18 cellular contexts compared by ENCODE assay signal in genomic region chr3:129587061-129587460, GRCh38. TPM values are rescaled to one million over a fixed set of nuclear protein-coding genes. Genes with fewer than 3 reads are reported as not detected.
DNase-seq lines count a peak whose midpoint lies in the region; ATAC-seq and TF ChIP-seq lines count a peak whose summit lies in the region.
"Had no signal": no experiment of that assay in that cellular context is flagged by ENCODE, and none has a peak within 500 bp of the region (broad histone marks: within the 10 kb centered on the region; RNA-seq: fewer than 3 reads in every experiment).

No MANE protein-coding gene starts in this region.

- H3K27ac ChIP-seq in esophagus muscularis mucosa (replicated peaks in 1 of 4) (peak overlapping the region in 3 of 4 donors; percentile 30 to 45 (median 39)), mesenchymal stem cell (ENCODE audit: low read length, poor library complexity, severe bottlenecking) (no peak overlapping the region), upper lobe of left lung (peak overlapping the region; percentile 24 to 94 (median 62))
- H3K27ac ChIP-seq: KMS-11, psoas muscle had no signal

- no peak overlapping the region for H3K23ac ChIP-seq in mesenchymal stem cell (ENCODE audit: low read length in 2 of 2)

- H3K4me1 ChIP-seq in esophagus muscularis mucosa (peaks cover 40 to 67% (median 48%) of the 10 kb centered on the region in 4 donors), mesenchymal stem cell (ENCODE audit: control insufficient read depth, insufficient read depth, low read depth, low read length) (peaks cover 23% of the 10 kb centered on the region), upper lobe of left lung (peaks cover 35 to 52% (median 45%) of the 10 kb centered on the region in 4 donors)

- peak in 1 of 2 donors; percentile 68 for ATAC-seq in upper lobe of left lung (ENCODE audit: low FRiP score in 2 of 2)
- no peak for ATAC-seq in HG02588 (IDR thresholded peaks at IDR 0.05; ENCODE audit: unreplicated experiment)

- peak overlapping the region; percentile 56 for H3K9ac ChIP-seq in mesenchymal stem cell (ENCODE audit: low read length)
- H3K9ac ChIP-seq: KMS-11 had no signal

- no peak overlapping the region for H3K14ac ChIP-seq in mesenchymal stem cell (ENCODE audit: low read length in 2 of 2)

- H3K36me3 ChIP-seq in esophagus muscularis mucosa (peaks cover 0 to 63% (median 46%) of the 10 kb centered on the region in 4 donors), mesenchymal stem cell (ENCODE audit: control insufficient read depth in 1 of 2, insufficient read depth in 2 of 2, low read depth in 1 of 2, low read length in 2 of 2) (peaks cover 52 to 80% of the 10 kb centered on the region in 2 experiments), upper lobe of left lung (peaks cover 0 to 59% (median 55%) of the 10 kb centered on the region in 4 donors)

- H3K27me3 ChIP-seq in esophagus muscularis mucosa (no peaks in the 10 kb centered on the region), mesenchymal stem cell (ENCODE audit: control insufficient read depth in 1 of 2, insufficient read depth in 1 of 2, low read length in 2 of 2) (no peaks in the 10 kb centered on the region), upper lobe of left lung (no peaks in the 10 kb centered on the region)

- H4K91ac ChIP-seq in mesenchymal stem cell (ENCODE audit: low read length): no peak overlapping the region

- H2BK12ac ChIP-seq in mesenchymal stem cell (ENCODE audit: low read length in 2 of 2): peak overlapping the region in 1 of 2 experiments; percentile 29

- H2BK120ac ChIP-seq in mesenchymal stem cell (ENCODE audit: low read depth, low read length): no peak overlapping the region

- TF ChIP-seq EP300 in esophagus muscularis mucosa (IDR thresholded peaks at IDR 0.05) (no peak), upper lobe of left lung (IDR thresholded peaks at IDR 0.05) (no peak)

- TF ChIP-seq CTCF in esophagus muscularis mucosa (IDR thresholded peaks at IDR 0.05) (no peak), upper lobe of left lung (IDR thresholded peaks at IDR 0.05) (no peak)

- H3K18ac ChIP-seq in mesenchymal stem cell (ENCODE audit: low read depth in 1 of 2, low read length in 2 of 2): peak overlapping the region in 1 of 2 experiments; percentile 35

- H2BK5ac ChIP-seq in mesenchymal stem cell (ENCODE audit: low read depth, low read length, poor library complexity, severe bottlenecking): no peak overlapping the region

- DNase-seq in LoVo (ENCODE audit: low spot score): peak; percentile 32
- DNase-seq in esophagus muscularis mucosa (ENCODE audit: extremely low spot score): no peak
- no peak for DNase-seq in mesenchymal stem cell
- peak in 1 of 2 donors; percentile 68 for DNase-seq in upper lobe of left lung
- DNase-seq in NCI-H1092 (lab: John Stamatoyannopoulos, UW): no peak
- DNase-seq in activated CD4-positive, alpha-beta T cell treated with anti-CD3 and anti-CD28 coated beads, Interleukin-2, amount 50 U/mL, for 1 hour: no peak
- DNase-seq in C1 segment of cervical spinal cord (lab: John Stamatoyannopoulos, UW): no peak
- DNase-seq: activated CD4-positive, alpha-beta T cell treated with anti-CD3 and anti-CD28 coated beads, Interleukin-2, amount 10 ng/mL, durations not matched to agents 7 days and 5 days; CD8-positive, alpha-beta memory T cell; GOT3; NCI-H524 treated with DMSO at 0.1 percent for 48 hours; stimulated activated CD4-positive, alpha-beta T cell treated with anti-CD3 and anti-CD28 coated beads, Interleukin-2, amount 100 ng/mL, for 48 hours; T1000 had no signal

- no peak overlapping the region for H2AFZ ChIP-seq in mesenchymal stem cell (ENCODE audit: low read depth, low read length)

- no peak for TF ChIP-seq POLR2A in esophagus muscularis mucosa (IDR thresholded peaks at IDR 0.05; ENCODE audit: low read depth)
- TF ChIP-seq POLR2A in upper lobe of left lung (IDR thresholded peaks at IDR 0.05): no peak

- no peak overlapping the region for H4K8ac ChIP-seq in mesenchymal stem cell (ENCODE audit: low read length)

- H3K4ac ChIP-seq in mesenchymal stem cell (ENCODE audit: low read depth in 1 of 2, low read length in 2 of 2): no peak overlapping the region

- H3K79me1 ChIP-seq in mesenchymal stem cell (replicated peaks; ENCODE audit: low read length, poor library complexity, severe bottlenecking): peaks cover 47% of the 10 kb centered on the region

- H2AK5ac ChIP-seq in mesenchymal stem cell (ENCODE audit: low read length, severe bottlenecking): no peak overlapping the region

- H3K4me2 ChIP-seq in mesenchymal stem cell (ENCODE audit: low read length, poor library complexity, severe bottlenecking): no peak overlapping the region
- H3K4me2 ChIP-seq: KMS-11 had no signal

- no peaks in the 10 kb centered on the region for H3K9me3 ChIP-seq in esophagus muscularis mucosa
- H3K9me3 ChIP-seq in mesenchymal stem cell (ENCODE audit: control insufficient read depth, low read length): no peaks in the 10 kb centered on the region
- H3K9me3 ChIP-seq in upper lobe of left lung: no peaks in the 10 kb centered on the region
- H3K9me3 ChIP-seq: psoas muscle had no signal

- H2BK15ac ChIP-seq in mesenchymal stem cell (ENCODE audit: low read depth, poor library complexity, severe bottlenecking): peak overlapping the region; percentile 23

- H3K4me3 ChIP-seq in esophagus muscularis mucosa: no peak overlapping the region
- no peak overlapping the region for H3K4me3 ChIP-seq in mesenchymal stem cell (ENCODE audit: insufficient read depth in 1 of 2, low read depth in 1 of 2, low read length in 2 of 2)
- no peak overlapping the region for H3K4me3 ChIP-seq in upper lobe of left lung
- H3K4me3 ChIP-seq: psoas muscle had no signal

- intact Hi-C loops in esophagus muscularis mucosa (cut with DNase I): no loop called here

- WGBS in esophagus muscularis mucosa: 51% methylated on average over 8 of the region's 9 CpGs
- 83% methylated on average over 9 of the region's 9 CpGs for WGBS in mesenchymal stem cell
- WGBS in upper lobe of left lung, 2 donors: 45 to 70% methylated on average over 7 to 9 of the region's 9 CpGs

RNA-seq across cellular contexts. Expression of gene PLXND1, which starts 19.4 kb away (rescaled TPM):
- 10 to 100 TPM; 50.5 to 89.9 (median 76.6) TPM for total RNA-seq in esophagus muscularis mucosa
- 288 TPM for polyA plus RNA-seq in mesenchymal stem cell (2013, experiment 1 of 2)
- polyA plus RNA-seq in mesenchymal stem cell (2013, experiment 2 of 2): 288 TPM
- total RNA-seq in upper lobe of left lung: 100 to 1,000 TPM in 5 of 6 donors, 10 to 100 TPM in 1; 95.3 to 607 (median 227) TPM

RNA-seq across cellular contexts. Expression of gene H1-8, which starts 44.1 kb away (rescaled TPM):
- total RNA-seq in esophagus muscularis mucosa (not detected), upper lobe of left lung (not detected)
- polyA plus RNA-seq in mesenchymal stem cell (2013, experiment 1 of 2): not detected
- polyA plus RNA-seq in mesenchymal stem cell (2013, experiment 2 of 2): not detected
- total RNA-seq: activated CD4-positive, alpha-beta T cell treated with anti-CD3 and anti-CD28 coated beads, Interleukin-2, amount 10 ng/mL, durations not matched to agents 7 days and 5 days; CD8-positive, alpha-beta memory T cell; frontal cortex; psoas muscle had no signal
- polyA plus RNA-seq: adipose tissue; CD8-positive, alpha-beta memory T cell; psoas muscle had no signal

RNA-seq across cellular contexts. Expression of gene RHO, which starts 58.6 kb away (rescaled TPM):
- total RNA-seq in esophagus muscularis mucosa: not detected
- polyA plus RNA-seq in mesenchymal stem cell (2013, experiment 1 of 2): not detected
- not detected for polyA plus RNA-seq in mesenchymal stem cell (2013, experiment 2 of 2)
- total RNA-seq in upper lobe of left lung: not detected
- total RNA-seq: activated CD4-positive, alpha-beta T cell treated with anti-CD3 and anti-CD28 coated beads, Interleukin-2, amount 10 ng/mL, durations not matched to agents 7 days and 5 days; CD8-positive, alpha-beta memory T cell; frontal cortex; psoas muscle had no signal
- polyA plus RNA-seq: adipose tissue; CD8-positive, alpha-beta memory T cell had no signal
